10 cellular contexts compared by ENCODE assay signal in the genomic region with DNA sequence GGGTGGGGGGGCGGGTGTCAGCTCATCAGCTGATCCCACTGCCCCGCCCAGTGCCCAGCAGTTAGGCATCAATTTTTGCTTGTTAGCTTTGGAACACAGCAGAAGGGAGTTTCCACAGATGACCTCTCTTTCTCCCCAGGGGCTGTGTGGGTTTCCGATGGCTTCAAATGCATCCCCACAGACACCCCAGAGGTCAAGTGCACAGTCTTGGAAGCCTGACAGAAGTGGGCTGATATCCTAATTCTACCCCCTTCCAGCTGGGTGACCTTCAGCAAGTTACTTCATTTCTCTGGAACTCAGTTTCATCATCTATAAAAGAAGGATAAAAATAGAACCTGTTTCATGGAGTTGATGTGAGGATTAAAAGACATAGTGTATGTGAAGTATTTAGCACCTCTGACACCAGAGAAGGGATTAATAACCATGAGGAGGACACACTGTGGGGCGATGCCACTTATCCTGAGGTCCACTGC. TPM values are rescaled to one million over a fixed set of nuclear protein-coding genes. Genes with fewer than 3 reads are reported as not detected.
A peak's percentile ranks its signal among the peaks of the same experiment; 100 is the strongest.
DNase-seq lines count a peak whose midpoint lies in the region; ATAC-seq and TF ChIP-seq lines count a peak whose summit lies in the region.
"Had no signal": no experiment of that assay in that cellular context is flagged by ENCODE, and none has a peak within 500 bp of the region (broad histone marks: within the 10 kb centered on the region; RNA-seq: fewer than 3 reads in every experiment).

No MANE protein-coding gene starts in this region.

- ATAC-seq in Right ventricle myocardium inferior (peak; percentile 48), HG03097 (IDR thresholded peaks at IDR 0.05; ENCODE audit: low FRiP score, unreplicated experiment) (peak; percentile 32), upper lobe of right lung (peak; percentile 16)
- ATAC-seq in CD8-positive, alpha-beta T cell = no peak
- ATAC-seq: activated CD4-positive, alpha-beta T cell treated with anti-CD3 and anti-CD28 coated beads for 36 hours had no signal

- no peaks in the 10 kb centered on the region for H3K9me3 Mint-ChIP-seq in CD8-positive, alpha-beta T cell
- H3K9me3 Mint-ChIP-seq: H9 had no signal

- H3K27me3 Mint-ChIP-seq in CD8-positive, alpha-beta T cell (ENCODE audit: low read depth) = no peaks in the 10 kb centered on the region
- H3K27me3 Mint-ChIP-seq: activated CD4-positive, alpha-beta T cell treated with anti-CD3 and anti-CD28 coated beads for 36 hours had no signal

- H3K27me3 ChIP-seq in fibroblast of lung (ENCODE audit: control insufficient read depth, insufficient read depth, low read length) (peaks cover 2% of the 10 kb centered on the region), upper lobe of right lung (no peaks in the 10 kb centered on the region)
- no peaks in the 10 kb centered on the region for H3K27me3 ChIP-seq in CD8-positive, alpha-beta T cell (ENCODE audit: insufficient read depth, low read length)

- H3K9me3 ChIP-seq in fibroblast of lung (ENCODE audit: control insufficient read depth, insufficient read depth, low read depth, low read length) (no peaks in the 10 kb centered on the region), upper lobe of right lung (no peaks in the 10 kb centered on the region)
- no peaks in the 10 kb centered on the region for H3K9me3 ChIP-seq in CD8-positive, alpha-beta T cell (ENCODE audit: low read length)

- H3K27ac ChIP-seq in fibroblast of lung (ENCODE audit: insufficient read depth, low read length) (peak overlapping the region; percentile 53), upper lobe of right lung (peak overlapping the region; percentile 11)
- H3K27ac ChIP-seq in CD8-positive, alpha-beta T cell (ENCODE audit: low read depth, low read length) = no peak overlapping the region

- H3K4me1 ChIP-seq in fibroblast of lung (ENCODE audit: control insufficient read depth, extremely low read depth, insufficient read depth, low read length) (peaks cover 12% of the 10 kb centered on the region), upper lobe of right lung (peaks cover 38% of the 10 kb centered on the region)
- peaks cover 79% of the 10 kb centered on the region for H3K4me1 ChIP-seq in CD8-positive, alpha-beta T cell (ENCODE audit: insufficient read depth, low read length)

- intact Hi-C loops in Right ventricle myocardium inferior (cut with DNase I) = loop anchor here (5.0 kb wide), 1 partner anchor 39 kb away; no protein-coding TSS in a partner anchor
- intact Hi-C loops in cardiac septum (cut with DNase I) = no loop called here
- intact Hi-C loops in upper lobe of right lung (cut with DNase I) = no loop called here
- intact Hi-C loops in CD8-positive, alpha-beta T cell (cut with DNase I, micrococcal nuclease) = no loop called here

- TF ChIP-seq CTCF in fibroblast of lung (conservative IDR thresholded peaks at IDR 0.05 in 1 of 2, IDR thresholded peaks at IDR 0.05 in 1 of 2; ENCODE audit: low read depth in 1 of 2, low read length in 2 of 2) = no peak
- no peak for TF ChIP-seq CTCF in upper lobe of right lung (IDR thresholded peaks at IDR 0.05)
- no peak for TF ChIP-seq CTCF in CD8-positive, alpha-beta T cell (IDR thresholded peaks at IDR 0.05)

- peaks cover 30% of the 10 kb centered on the region for H3K36me3 Mint-ChIP-seq in CD8-positive, alpha-beta T cell

- H3K36me3 ChIP-seq in fibroblast of lung (ENCODE audit: control insufficient read depth, insufficient read depth, low read length) = no peaks in the 10 kb centered on the region
- H3K36me3 ChIP-seq in upper lobe of right lung = no peaks in the 10 kb centered on the region
- H3K36me3 ChIP-seq in CD8-positive, alpha-beta T cell (ENCODE audit: insufficient read depth, low read length) = peaks cover 3% of the 10 kb centered on the region

- POLR2A ChIA-PET in CD8-positive, alpha-beta T cell (lab: Charles Lee) = interaction anchor here (0.6 to 1.1 kb wide), 2 partner anchors 10 to 20 kb away, joined by 4 read pairs; no protein-coding TSS in a partner anchor

- no peak overlapping the region for H3K4me3 ChIP-seq in fibroblast of lung (replicated peaks in 1 of 4; ENCODE audit: control extremely low read depth in 1 of 4, insufficient read depth in 1 of 4, low read depth in 3 of 4, low read length in 4 of 4)
- H3K4me3 ChIP-seq in upper lobe of right lung = no peak overlapping the region
- H3K4me3 ChIP-seq in CD8-positive, alpha-beta T cell (ENCODE audit: low read depth, low read length) = no peak overlapping the region

- H2AFZ ChIP-seq in fibroblast of lung (ENCODE audit: low read length) = no peak overlapping the region

- DNase-seq in Right ventricle myocardium inferior (ENCODE audit: missing footprints) (no peak), cardiac septum (ENCODE audit: low spot score) (no peak), fibroblast of lung (ENCODE audit: low read depth in 2 of 2) (peak; percentile 44), upper lobe of right lung (no peak), NCI-H187 treated with DMSO at 0.1 percent for 48 hours (lab: John Stamatoyannopoulos, UW) (no peak), activated T-cell treated with anti-CD3 and anti-CD28 coated beads for 4 hours (no peak)
- no peak for DNase-seq in CD8-positive, alpha-beta T cell
- DNase-seq: activated CD4-positive, alpha-beta T cell treated with anti-CD3 and anti-CD28 coated beads for 36 hours; H9 had no signal

- CTCF ChIA-PET in CD8-positive, alpha-beta T cell (lab: Charles Lee) = interaction anchor here (0.7 to 1.8 kb wide), 5 partner anchors 16 to 154 kb away, joined by 3 to 5 read pairs (median 3); no protein-coding TSS in a partner anchor

- H3K27ac Mint-ChIP-seq in CD8-positive, alpha-beta T cell = no peak overlapping the region

- H3K4me2 ChIP-seq in fibroblast of lung (ENCODE audit: extremely low read depth, insufficient read depth, low read length) = no peak overlapping the region

- no peak overlapping the region for H3K4me3 Mint-ChIP-seq in CD8-positive, alpha-beta T cell
- H3K4me3 Mint-ChIP-seq: activated CD4-positive, alpha-beta T cell treated with anti-CD3 and anti-CD28 coated beads for 36 hours; H9 had no signal

- H3K79me2 ChIP-seq in fibroblast of lung (ENCODE audit: control insufficient read depth, insufficient read depth, low read length) = no peaks in the 10 kb centered on the region

- no peaks in the 10 kb centered on the region for H4K20me1 ChIP-seq in fibroblast of lung (ENCODE audit: control insufficient read depth, extremely low read depth, insufficient read depth, low read length)

- H3K4me1 Mint-ChIP-seq in CD8-positive, alpha-beta T cell (ENCODE audit: low read depth) = peaks cover 87% of the 10 kb centered on the region

- no peak overlapping the region for H3K9ac ChIP-seq in fibroblast of lung (ENCODE audit: insufficient read depth, low read length)

RNA-seq across cellular contexts. Expression of a gene that starts 22.0 kb away (rescaled TPM):
- total RNA-seq in Right ventricle myocardium inferior = 0.70 TPM
- total RNA-seq in cardiac septum = 2.9 TPM
- 1.3 and 4.3 TPM in 2 replicates for total RNA-seq in fibroblast of lung
- polyA plus RNA-seq in fibroblast of lung = 1.9 and 2.0 TPM in 2 replicates
- 1.4 and 1.7 TPM in 2 replicates for polyA plus RNA-seq in fibroblast of lung (2012)
- 0.63 and 1.9 TPM in 2 replicates for polyA minus RNA-seq in fibroblast of lung (ENCODE audit: low replicate concordance)
- 6.7 TPM for total RNA-seq in upper lobe of right lung
- 1 to 10 TPM; 5.4 TPM for total RNA-seq in CD8-positive, alpha-beta T cell

Comparison
In these comparisons a context has a peak if more than half of its experiments do, and no peak if none do; other contexts are left out.
1. DNase-seq: peak in fibroblast of lung (2 of 2); none in Right ventricle myocardium inferior (single experiment), cardiac septum (single experiment), upper lobe of right lung (single experiment), CD8-positive, alpha-beta T cell (0 of 7), NCI-H187 treated with DMSO at 0.1 percent for 48 hours (single experiment) and activated T-cell treated with anti-CD3 and anti-CD28 coated beads for 4 hours (single experiment).